Comparison of ENCODE assay signal across 17 cellular contexts in the genomic region with DNA sequence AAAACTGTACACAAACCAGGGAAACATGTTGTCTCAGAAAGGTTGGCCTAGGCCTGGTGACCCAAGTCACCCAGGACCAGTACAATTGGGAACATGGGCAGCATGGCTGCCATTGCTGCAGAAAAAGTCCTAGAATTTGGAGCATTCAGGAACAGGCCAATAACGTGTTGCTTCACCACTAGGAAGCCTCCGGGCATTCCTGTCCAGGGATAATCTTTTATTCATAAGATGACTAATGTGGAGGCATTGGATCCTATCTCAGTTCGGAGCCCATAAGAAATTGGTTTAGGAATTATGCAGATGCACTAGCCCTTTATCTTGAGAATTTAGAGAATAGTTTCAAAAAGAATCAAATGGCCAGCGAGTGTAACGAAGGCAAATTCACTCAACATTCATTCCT.
DNase-seq lines count a peak whose midpoint lies in the region; ATAC-seq and TF ChIP-seq lines count a peak whose summit lies in the region.
"Had no signal": no experiment of that assay in that cellular context is flagged by ENCODE, and none has a peak within 500 bp of the region (broad histone marks: within the 10 kb centered on the region; RNA-seq: fewer than 3 reads in every experiment).

No MANE protein-coding gene starts in this region.

- H3K27ac ChIP-seq in A673 (ENCODE audit: low read depth, low read length, poor library complexity, severe bottlenecking): no peak overlapping the region
- no peak overlapping the region for H3K27ac ChIP-seq in neuronal stem cell (replicated peaks; ENCODE audit: low read length)
- H3K27ac ChIP-seq: BLaER1 treated with 17β-estradiol and CSF1 and Interleukin-3, amounts not matched to agents 10 nM and 100 nM; GM23248 had no signal

- no peak overlapping the region for H2BK15ac ChIP-seq in neuronal stem cell (ENCODE audit: low read length)

- no peak overlapping the region for H3K4me3 ChIP-seq in A673 (ENCODE audit: low read depth, low read length, poor library complexity, severe bottlenecking)
- no peak overlapping the region for H3K4me3 ChIP-seq in astrocyte of the cerebellum (ENCODE audit: low read depth, low read length)
- no peak overlapping the region for H3K4me3 ChIP-seq in neuronal stem cell (ENCODE audit: low read length in 2 of 2)
- H3K4me3 ChIP-seq: BLaER1 treated with 17β-estradiol and CSF1 and Interleukin-3, amounts not matched to agents 10 nM and 100 nM; GM23248; HAP-1 had no signal

- no peak overlapping the region for H2AK5ac ChIP-seq in neuronal stem cell (ENCODE audit: low read depth, low read length)

- H3K36me3 Mint-ChIP-seq in activated CD4-positive, alpha-beta memory T cell treated with anti-CD3 and anti-CD28 coated beads for 36 hours: no peaks in the 10 kb centered on the region
- H3K36me3 Mint-ChIP-seq: CD8-positive, alpha-beta T cell had no signal

- H3K36me3 ChIP-seq in A673 (ENCODE audit: insufficient read depth, low read length, poor library complexity, severe bottlenecking) (no peaks in the 10 kb centered on the region), neuronal stem cell (replicated peaks in 1 of 2; ENCODE audit: control insufficient read depth in 2 of 2, insufficient read depth in 2 of 2, low read length in 2 of 2) (no peaks in the 10 kb centered on the region)
- H3K36me3 ChIP-seq: BLaER1 treated with 17β-estradiol and CSF1 and Interleukin-3, amounts not matched to agents 10 nM and 100 nM; HAP-1 had no signal

- H2BK12ac ChIP-seq in neuronal stem cell (ENCODE audit: low read length): no peak overlapping the region

- H3K14ac ChIP-seq in neuronal stem cell (ENCODE audit: low read length): no peak overlapping the region

- CTCF ChIA-PET in A673 (lab: Charles Lee): no interaction called here
- CTCF ChIA-PET in activated CD4-positive, alpha-beta memory T cell treated with anti-CD3 and anti-CD28 coated beads for 36 hours (lab: Charles Lee): no interaction called here

- H3K79me1 ChIP-seq in neuronal stem cell (ENCODE audit: low read depth, low read length): peaks cover 2% of the 10 kb centered on the region

- no peaks in the 10 kb centered on the region for H3K4me1 Mint-ChIP-seq in activated CD4-positive, alpha-beta memory T cell treated with anti-CD3 and anti-CD28 coated beads for 36 hours (ENCODE audit: low read depth)
- H3K4me1 Mint-ChIP-seq: B cell had no signal

- no CpG with 5 or more reads among the region's 5 CpGs for WGBS in neuronal stem cell (ENCODE audit: extremely low coverage in 2 of 2, insufficient read length in 2 of 2, insufficient replicate concordance in 1 of 2), 2 donors

- H2BK5ac ChIP-seq in neuronal stem cell (ENCODE audit: low read length): no peak overlapping the region

- DNase-seq in A673 (ENCODE audit: low spot score) (peak; percentile 72), M059J (ENCODE audit: low read depth) (peak; percentile 27), astrocyte of the cerebellum (ENCODE audit: low read depth) (peak; percentile 9), neuronal stem cell (ENCODE audit: low spot score) (no peak), omental fat pad (ENCODE audit: low spot score) (no peak), NCI-H1105 (lab: John Stamatoyannopoulos, UW) (no peak)
- DNase-seq in activated CD4-positive, alpha-beta memory T cell treated with anti-CD3 and anti-CD28 coated beads for 36 hours: no peak
- no peak for DNase-seq in stimulated activated CD4-positive, alpha-beta T cell treated with anti-CD3 and anti-CD28 coated beads, Interleukin-4, amount 100 ng/mL, for 24 hours
- DNase-seq: 8988T; CD8-positive, alpha-beta T cell; COR-L47; DMS 273 treated with DMSO at 0.1 percent for 48 hours; GM23248; IMR-90 had no signal

- no peak overlapping the region for H2BK120ac ChIP-seq in neuronal stem cell (ENCODE audit: low read depth, low read length)

- H3K27me3 ChIP-seq in A673 (replicated peaks; ENCODE audit: insufficient read depth, low read depth, low read length, poor library complexity) (no peaks in the 10 kb centered on the region), neuronal stem cell (ENCODE audit: control insufficient read depth in 3 of 3, insufficient read depth in 3 of 3, low read depth in 1 of 3, low read length in 3 of 3) (no peaks in the 10 kb centered on the region)
- H3K27me3 ChIP-seq: BLaER1 treated with 17β-estradiol and CSF1 and Interleukin-3, amounts not matched to agents 10 nM and 100 nM had no signal

- intact Hi-C loops in A673 (cut with micrococcal nuclease; ENCODE audit: unreplicated experiment): no loop called here
- intact Hi-C loops in activated CD4-positive, alpha-beta memory T cell treated with anti-CD3 and anti-CD28 coated beads for 36 hours (cut with micrococcal nuclease): no loop called here

- H2AFZ ChIP-seq in neuronal stem cell (ENCODE audit: low read length): peak overlapping the region; percentile 64
- H2AFZ ChIP-seq: GM23248 had no signal

- no peaks in the 10 kb centered on the region for H3K27me3 Mint-ChIP-seq in activated CD4-positive, alpha-beta memory T cell treated with anti-CD3 and anti-CD28 coated beads for 36 hours
- H3K27me3 Mint-ChIP-seq: B cell had no signal

- TF ChIP-seq CTCF in A673 (conservative IDR thresholded peaks at IDR 0.05; ENCODE audit: low read depth, low read length) (no peak), astrocyte of the cerebellum (IDR thresholded peaks at IDR 0.05; ENCODE audit: low read depth, low read length, missing control alignments) (no peak), omental fat pad (IDR thresholded peaks at IDR 0.05) (no peak)

- H3K18ac ChIP-seq in neuronal stem cell (ENCODE audit: low read length): no peak overlapping the region

- in situ Hi-C loops in astrocyte of the cerebellum (cut with HindIII; ENCODE audit: low sequenced_read_pairs): no loop called here

- H4K91ac ChIP-seq in neuronal stem cell (ENCODE audit: low read depth, low read length, poor library complexity): no peak overlapping the region

- peaks cover 14% of the 10 kb centered on the region for H3K4me1 ChIP-seq in A673 (ENCODE audit: insufficient read depth, low read length, poor library complexity, severe bottlenecking)
- H3K4me1 ChIP-seq in neuronal stem cell (ENCODE audit: control insufficient read depth in 2 of 2, insufficient read depth in 1 of 2, low read depth in 1 of 2, low read length in 2 of 2): peaks cover 0 to 2% of the 10 kb centered on the region in 2 donors
- H3K4me1 ChIP-seq: BLaER1 treated with 17β-estradiol and CSF1 and Interleukin-3, amounts not matched to agents 10 nM and 100 nM; HAP-1 had no signal

- no peak overlapping the region for H3K4ac ChIP-seq in neuronal stem cell (ENCODE audit: low read length)

- ATAC-seq in omental fat pad (ENCODE audit: low FRiP score): no peak
- ATAC-seq: CD8-positive, alpha-beta T cell had no signal

- peaks cover 28% of the 10 kb centered on the region for H3K9me3 Mint-ChIP-seq in activated CD4-positive, alpha-beta memory T cell treated with anti-CD3 and anti-CD28 coated beads for 36 hours

- no peak overlapping the region for H3K23ac ChIP-seq in neuronal stem cell (ENCODE audit: low read depth, low read length, poor library complexity)

- H3K9me3 ChIP-seq in A673 (ENCODE audit: low read depth, low read length, poor library complexity, severe bottlenecking) (peaks cover 5% of the 10 kb centered on the region), neuronal stem cell (replicated peaks in 1 of 2; ENCODE audit: control insufficient read depth in 2 of 2, insufficient read depth in 1 of 2, low read depth in 1 of 2, low read length in 2 of 2) (peaks cover 4 to 13% of the 10 kb centered on the region in 2 donors)

- no peak overlapping the region for H3K9ac ChIP-seq in neuronal stem cell (ENCODE audit: low read depth, low read length, poor library complexity)
- H3K9ac ChIP-seq: BLaER1 treated with 17β-estradiol and CSF1 and Interleukin-3, amounts not matched to agents 10 nM and 100 nM; GM23248 had no signal

- H4K8ac ChIP-seq in neuronal stem cell (ENCODE audit: low read depth, low read length): no peak overlapping the region

- H3K4me2 ChIP-seq in neuronal stem cell (ENCODE audit: insufficient read depth, low read length, poor library complexity, severe bottlenecking): no peak overlapping the region
- H3K4me2 ChIP-seq: BLaER1 treated with 17β-estradiol and CSF1 and Interleukin-3, amounts not matched to agents 10 nM and 100 nM had no signal

- POLR2A ChIA-PET in A673 (lab: Charles Lee; ENCODE audit: low non-redundant PET): no interaction called here
- POLR2A ChIA-PET in activated CD4-positive, alpha-beta memory T cell treated with anti-CD3 and anti-CD28 coated beads for 36 hours (lab: Charles Lee): no interaction called here

- H3K4me3 Mint-ChIP-seq in activated CD4-positive, alpha-beta memory T cell treated with anti-CD3 and anti-CD28 coated beads for 36 hours: no peak overlapping the region
- H3K4me3 Mint-ChIP-seq: B cell; CD8-positive, alpha-beta T cell had no signal

- BruUV-seq in A673 (replicated peaks; lab: Mats Ljungman, UMichigan): no TSS peak

- no peak overlapping the region for H3K27ac Mint-ChIP-seq in activated CD4-positive, alpha-beta memory T cell treated with anti-CD3 and anti-CD28 coated beads for 36 hours
- H3K27ac Mint-ChIP-seq: B cell; CD8-positive, alpha-beta T cell had no signal

Comparison
In these comparisons a context has a peak if more than half of its experiments do, and no peak if none do; other contexts are left out.
1. DNase-seq: peak in A673 (single experiment), M059J (single experiment) and astrocyte of the cerebellum (single experiment); none in neuronal stem cell (single experiment), activated CD4-positive, alpha-beta memory T cell treated with anti-CD3 and anti-CD28 coated beads for 36 hours (single experiment), stimulated activated CD4-positive, alpha-beta T cell treated with anti-CD3 and anti-CD28 coated beads, Interleukin-4, amount 100 ng/mL, for 24 hours (single experiment), omental fat pad (single experiment) and NCI-H1105 (single experiment).